Comparison of ENCODE assay signal across 28 cellular contexts in genomic region chr2:29691386-29691950, GRCh38.
"Had no signal": no experiment of that assay in that cellular context is flagged by ENCODE, and none has a peak within 500 bp of the region (broad histone marks: within the 10 kb centered on the region; RNA-seq: fewer than 3 reads in every experiment).

No MANE protein-coding gene starts in this region.

- H3K4me3 Mint-ChIP-seq: immature natural killer cell; mesothelial cell of epicardium; naive B cell; natural killer cell; nephron progenitor cell; neural progenitor cell; stimulated activated memory B cell treated with anti-CD40 and anti-IgM and Interleukin-4, amounts not matched to agents 10 μg/mL and 1 μg/mL and 100 μg/mL, for 72 hours; stimulated activated naive CD8-positive, alpha-beta T cell treated with anti-CD3 and anti-CD28 coated beads, Interleukin-15, amount 100 ng/mL, for 72 hours had no signal

- H3K27ac Mint-ChIP-seq: immature natural killer cell; mesothelial cell of epicardium; naive B cell; natural killer cell; nephron progenitor cell; neural progenitor cell; stimulated activated memory B cell treated with anti-CD40 and anti-IgM and Interleukin-4, amounts not matched to agents 10 μg/mL and 1 μg/mL and 100 μg/mL, for 72 hours; stimulated activated naive CD8-positive, alpha-beta T cell treated with anti-CD3 and anti-CD28 coated beads, Interleukin-15, amount 100 ng/mL, for 72 hours had no signal

- H3K4me1 Mint-ChIP-seq: immature natural killer cell; mesothelial cell of epicardium; naive B cell; natural killer cell; neural progenitor cell; stimulated activated memory B cell treated with anti-CD40 and anti-IgM and Interleukin-4, amounts not matched to agents 10 μg/mL and 1 μg/mL and 100 μg/mL, for 72 hours; stimulated activated naive CD8-positive, alpha-beta T cell treated with anti-CD3 and anti-CD28 coated beads, Interleukin-15, amount 100 ng/mL, for 72 hours had no signal

- H3K9me3 Mint-ChIP-seq: natural killer cell; stimulated activated memory B cell treated with anti-CD40 and anti-IgM and Interleukin-4, amounts not matched to agents 10 μg/mL and 1 μg/mL and 100 μg/mL, for 72 hours; stimulated activated naive CD8-positive, alpha-beta T cell treated with anti-CD3 and anti-CD28 coated beads, Interleukin-15, amount 100 ng/mL, for 72 hours had no signal

- H3K36me3 Mint-ChIP-seq: immature natural killer cell; mesothelial cell of epicardium; naive B cell; natural killer cell; neural progenitor cell; stimulated activated memory B cell treated with anti-CD40 and anti-IgM and Interleukin-4, amounts not matched to agents 10 μg/mL and 1 μg/mL and 100 μg/mL, for 72 hours had no signal

- H3K4me3 ChIP-seq: heart left ventricle, left lung, lung, neural progenitor cell, psoas muscle, right atrium auricular region, right lobe of liver, smooth muscle cell, transverse colon, upper lobe of left lung had no signal

- ATAC-seq: heart left ventricle; left cardiac atrium; left lung; natural killer cell; psoas muscle; right lobe of liver; stimulated activated memory B cell treated with anti-CD40 and anti-IgM and Interleukin-4, amounts not matched to agents 10 μg/mL and 1 μg/mL and 100 μg/mL, for 72 hours; stimulated activated naive CD8-positive, alpha-beta T cell treated with anti-CD3 and anti-CD28 coated beads, Interleukin-15, amount 100 ng/mL, for 72 hours had no signal

- DNase-seq: heart left ventricle; hypothalamus; immature natural killer cell; kidney; left cardiac atrium; left lung; mesendoderm; naive B cell; natural killer cell; nephron progenitor cell; occipital lobe; psoas muscle; right lobe of liver; stimulated activated CD4-positive, alpha-beta T cell treated with anti-CD3 and anti-CD28 coated beads, Interleukin-1b, Interleukin-23, amount 100 ng/mL, for 48 hours; stimulated activated CD4-positive, alpha-beta T cell treated with anti-CD3 and anti-CD28 coated beads, Interleukin-2, amount 100 ng/mL, for 48 hours; stimulated activated CD4-positive, alpha-beta T cell treated with anti-CD3 and anti-CD28 coated beads, Interleukin-4, amount 100 ng/mL, for 4 hours; stimulated activated CD8-positive, alpha-beta memory T cell treated with anti-CD3 and anti-CD28 coated beads, Interleukin-4, amount 100 ng/mL, for 48 hours; stimulated activated naive CD4-positive, alpha-beta T cell treated with Interleukin-2 at 50 U/mL for 16 hours; stimulated activated naive CD8-positive, alpha-beta T cell treated with anti-CD3 and anti-CD28 coated beads, Interleukin-15, amount 100 ng/mL, for 72 hours; substantia nigra; transverse colon; upper lobe of left lung had no signal
